1 cellular context compared by ENCODE assay signal in the genomic region with DNA sequence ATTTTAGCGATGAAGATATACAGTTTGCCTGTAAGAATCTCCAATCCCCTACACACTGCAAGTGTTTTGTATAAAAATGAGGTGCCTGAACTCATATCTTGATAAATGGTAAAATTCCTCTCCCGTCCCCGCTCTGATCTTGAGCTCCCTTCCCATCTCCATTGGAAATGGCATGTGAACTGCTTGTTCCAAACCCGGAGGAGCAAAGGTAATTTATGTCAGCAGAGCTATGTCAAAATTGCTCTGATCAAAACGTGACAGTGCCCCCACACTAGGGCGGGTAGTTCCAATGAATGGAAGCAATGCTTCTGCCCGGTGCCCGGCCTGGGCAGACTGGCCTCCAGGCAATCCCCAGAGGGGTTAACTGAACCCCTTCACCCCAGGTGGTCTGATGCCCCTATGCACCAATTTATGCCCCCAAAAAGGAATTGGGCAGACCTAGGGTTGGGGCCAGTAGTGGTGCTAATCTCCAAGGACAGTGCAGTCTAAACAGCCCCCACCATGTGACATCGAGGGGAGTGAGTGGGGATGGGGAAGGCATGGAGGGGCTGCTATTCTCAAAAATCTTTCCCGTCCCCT.
TF ChIP-seq lines count a peak whose summit lies in the region.

No MANE protein-coding gene starts in this region.

TF ChIP-seq in HCT116, 20 proteins besides CTCF, POLR2A, EP300 and RAD21:
- TF ChIP-seq EZH2 (IDR thresholded peaks at IDR 0.05) (no peak), ZFX (IDR thresholded peaks at IDR 0.05) (no peak), SP1 (IDR thresholded peaks at IDR 0.05; ENCODE audit: low read depth) (no peak)
- TF ChIP-seq, protein P1, sequence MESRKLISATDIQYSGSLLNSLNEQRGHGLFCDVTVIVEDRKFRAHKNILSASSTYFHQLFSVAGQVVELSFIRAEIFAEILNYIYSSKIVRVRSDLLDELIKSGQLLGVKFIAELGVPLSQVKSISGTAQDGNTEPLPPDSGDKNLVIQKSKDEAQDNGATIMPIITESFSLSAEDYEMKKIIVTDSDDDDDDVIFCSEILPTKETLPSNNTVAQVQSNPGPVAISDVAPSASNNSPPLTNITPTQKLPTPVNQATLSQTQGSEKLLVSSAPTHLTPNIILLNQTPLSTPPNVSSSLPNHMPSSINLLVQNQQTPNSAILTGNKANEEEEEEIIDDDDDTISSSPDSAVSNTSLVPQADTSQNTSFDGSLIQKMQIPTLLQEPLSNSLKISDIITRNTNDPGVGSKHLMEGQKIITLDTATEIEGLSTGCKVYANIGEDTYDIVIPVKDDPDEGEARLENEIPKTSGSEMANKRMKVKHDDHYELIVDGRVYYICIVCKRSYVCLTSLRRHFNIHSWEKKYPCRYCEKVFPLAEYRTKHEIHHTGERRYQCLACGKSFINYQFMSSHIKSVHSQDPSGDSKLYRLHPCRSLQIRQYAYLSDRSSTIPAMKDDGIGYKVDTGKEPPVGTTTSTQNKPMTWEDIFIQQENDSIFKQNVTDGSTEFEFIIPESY (IDR thresholded peaks at IDR 0.05; ENCODE audit: extremely low read depth, insufficient replicate concordance, low read length) = no peak
